9 cellular contexts compared by ENCODE assay signal in the genomic region with DNA sequence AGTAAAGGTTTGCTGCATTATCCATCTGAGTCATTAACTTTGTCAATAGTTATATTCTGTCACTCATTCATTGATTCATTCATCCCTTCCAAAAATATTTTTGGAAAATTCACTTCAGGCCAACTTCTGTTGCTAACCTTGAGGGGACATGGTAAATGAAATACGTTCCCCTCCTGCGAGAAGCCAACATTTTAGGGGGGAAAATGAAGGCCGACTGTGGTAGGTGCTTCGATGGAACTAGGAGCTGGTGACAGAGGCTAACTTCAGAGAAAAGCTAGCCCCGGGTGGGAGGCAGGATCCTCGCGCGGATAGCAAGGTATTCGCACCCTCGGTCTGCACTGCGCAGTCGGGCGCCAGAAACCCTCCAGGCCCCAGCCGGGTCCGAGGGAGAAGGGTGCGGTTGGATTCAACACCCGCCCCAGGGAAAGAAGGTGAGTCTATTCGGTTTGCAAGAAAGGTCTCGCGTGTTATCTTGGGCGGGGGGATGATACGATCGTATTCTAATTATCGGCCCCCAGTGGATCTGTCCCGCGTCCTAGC. TPM values are rescaled to one million over a fixed set of nuclear protein-coding genes. Genes with fewer than 3 reads are reported as not detected.
A peak's percentile ranks its signal among the peaks of the same experiment; 100 is the strongest.
DNase-seq lines count a peak whose midpoint lies in the region; ATAC-seq and FAIRE-seq lines count a peak whose summit lies in the region.
"Had no signal": no experiment of that assay in that cellular context is flagged by ENCODE, and none has a peak within 500 bp of the region (broad histone marks: within the 10 kb centered on the region; RNA-seq: fewer than 3 reads in every experiment).

No MANE protein-coding gene starts in this region.

- H3K9me3 ChIP-seq in right cardiac atrium (ENCODE audit: control insufficient read depth, low read length) (no peaks in the 10 kb centered on the region), small intestine (ENCODE audit: control insufficient read depth, low read depth) (no peaks in the 10 kb centered on the region)

- no peak for DNase-seq in activated CD8-positive, alpha-beta memory T cell treated with anti-CD3 and anti-CD28 coated beads, Interleukin-2, amount 10 ng/mL, durations not matched to agents 7 days and 5 days
- DNase-seq in activated CD8-positive, alpha-beta memory T cell treated with anti-CD3 and anti-CD28 coated beads for 24 hours, result no peak
- DNase-seq in activated T-helper 1 cell treated with Interleukin-2 at 50 U/mL for 16 hours (ENCODE audit: low read depth) (peak; percentile 1), right cardiac atrium (peak in 2 of 3 donors; percentile 18 to 61), small intestine (no peak), NK-92 (lab: John Stamatoyannopoulos, UW; ENCODE audit: unreplicated experiment) (no peak), RCC 7860 (ENCODE audit: low spot score) (no peak)

- H3K36me3 ChIP-seq in small intestine (ENCODE audit: control insufficient read depth in 2 of 2, insufficient read depth in 2 of 2, low read length in 2 of 2), result no peaks in the 10 kb centered on the region

- no peaks in the 10 kb centered on the region for H3K27me3 ChIP-seq in right cardiac atrium (ENCODE audit: control insufficient read depth, insufficient read depth)
- H3K27me3 ChIP-seq in small intestine (ENCODE audit: control insufficient read depth in 2 of 2, insufficient read depth in 2 of 2, low read length in 2 of 2), result no peaks in the 10 kb centered on the region

- H3K27ac ChIP-seq in right cardiac atrium (ENCODE audit: low read length) (peak overlapping the region; percentile 61), small intestine (ENCODE audit: low read depth in 1 of 2, low read length in 1 of 2) (peak overlapping the region; percentile 86 to 94)

- peaks cover under 1% of the 10 kb centered on the region for H3K36me3 Mint-ChIP-seq in activated CD8-positive, alpha-beta memory T cell treated with anti-CD3 and anti-CD28 coated beads, Interleukin-2, amount 10 ng/mL, durations not matched to agents 7 days and 5 days

- H3K4me3 ChIP-seq in right cardiac atrium (ENCODE audit: low read length) (peak overlapping the region; percentile 71), small intestine (ENCODE audit: low read depth in 1 of 2, low read length in 2 of 2) (peak overlapping the region; percentile 74 to 83)

- no peak for ATAC-seq in activated CD8-positive, alpha-beta memory T cell treated with anti-CD3 and anti-CD28 coated beads, Interleukin-2, amount 10 ng/mL, durations not matched to agents 7 days and 5 days
- ATAC-seq in HG03159 (IDR thresholded peaks at IDR 0.05; ENCODE audit: unreplicated experiment), result peak; percentile 24
- ATAC-seq in right cardiac atrium, result peak in 1 of 2 donors; percentile 67

- peak overlapping the region; percentile 93 for H3K4me3 Mint-ChIP-seq in activated CD8-positive, alpha-beta memory T cell treated with anti-CD3 and anti-CD28 coated beads, Interleukin-2, amount 10 ng/mL, durations not matched to agents 7 days and 5 days

- CTCF ChIA-PET in activated CD8-positive, alpha-beta memory T cell treated with anti-CD3 and anti-CD28 coated beads, Interleukin-2, amount 10 ng/mL, durations not matched to agents 7 days and 5 days (lab: Charles Lee), result interaction anchor here (1.1 to 1.5 kb wide), 2 partner anchors 54 to 890 kb away, joined by 3 to 4 read pairs; a partner anchor contains a TSS

- no peaks in the 10 kb centered on the region for H3K9me3 Mint-ChIP-seq in activated CD8-positive, alpha-beta memory T cell treated with anti-CD3 and anti-CD28 coated beads, Interleukin-2, amount 10 ng/mL, durations not matched to agents 7 days and 5 days (ENCODE audit: low read depth)

- WGBS in right cardiac atrium, result 8% methylated on average over 26 of the region's 26 CpGs
- WGBS in small intestine, 3 donors, result 8% methylated on average over 25 to 26 of the region's 26 CpGs

- H3K27ac Mint-ChIP-seq in activated CD8-positive, alpha-beta memory T cell treated with anti-CD3 and anti-CD28 coated beads, Interleukin-2, amount 10 ng/mL, durations not matched to agents 7 days and 5 days, result peak overlapping the region; percentile 85

- H3K4me1 Mint-ChIP-seq in activated CD8-positive, alpha-beta memory T cell treated with anti-CD3 and anti-CD28 coated beads, Interleukin-2, amount 10 ng/mL, durations not matched to agents 7 days and 5 days, result peaks cover 25% of the 10 kb centered on the region

- intact Hi-C loops in right cardiac atrium (cut with DNase I), result no loop called here

- peaks cover 2% of the 10 kb centered on the region for H3K4me1 ChIP-seq in right cardiac atrium (ENCODE audit: control insufficient read depth, insufficient read depth, low read length)
- H3K4me1 ChIP-seq in small intestine (ENCODE audit: control insufficient read depth in 2 of 2, insufficient read depth in 1 of 2, low read depth in 1 of 2, low read length in 1 of 2), result peaks cover 0 to 10% of the 10 kb centered on the region in 2 donors

- FAIRE-seq in small intestine (lab: Jason Lieb, UNC), result no peak
- FAIRE-seq in RCC 7860 (lab: Jason Lieb, UNC), result no peak
- FAIRE-seq: frontal cortex had no signal

- peaks cover 4% of the 10 kb centered on the region for H3K27me3 Mint-ChIP-seq in activated CD8-positive, alpha-beta memory T cell treated with anti-CD3 and anti-CD28 coated beads, Interleukin-2, amount 10 ng/mL, durations not matched to agents 7 days and 5 days

RNA-seq across cellular contexts. Expression of a gene that starts 0.6 kb away (rescaled TPM):
- total RNA-seq in activated CD8-positive, alpha-beta memory T cell treated with anti-CD3 and anti-CD28 coated beads, Interleukin-2, amount 10 ng/mL, durations not matched to agents 7 days and 5 days, result 10 to 100 TPM; 10.7 to 17.8 TPM
- total RNA-seq in right cardiac atrium, result 10 to 100 TPM; 17.3 to 24.7 (median 19.9) TPM
- polyA plus RNA-seq in right cardiac atrium (3.8 TPM), small intestine (1 to 10 TPM; 1.3 to 4.7 (median 1.6) TPM)

Comparison
In these comparisons a context has a peak if more than half of its experiments do, and no peak if none do; other contexts are left out.
1. DNase-seq: peak in activated T-helper 1 cell treated with Interleukin-2 at 50 U/mL for 16 hours (single experiment) and right cardiac atrium (2 of 3); none in activated CD8-positive, alpha-beta memory T cell treated with anti-CD3 and anti-CD28 coated beads, Interleukin-2, amount 10 ng/mL, durations not matched to agents 7 days and 5 days (single experiment), activated CD8-positive, alpha-beta memory T cell treated with anti-CD3 and anti-CD28 coated beads for 24 hours (single experiment), small intestine (single experiment), NK-92 (single experiment) and RCC 7860 (single experiment).